ENCODE assay signal across 18 cellular contexts in genomic region chr1:162236201-162236600, GRCh38.
A peak's percentile ranks its signal among the peaks of the same experiment; 100 is the strongest.
DNase-seq lines count a peak whose midpoint lies in the region; ATAC-seq, FAIRE-seq and TF ChIP-seq lines count a peak whose summit lies in the region.
"Had no signal": no experiment of that assay in that cellular context is flagged by ENCODE, and none has a peak within 500 bp of the region (broad histone marks: within the 10 kb centered on the region; RNA-seq: fewer than 3 reads in every experiment).

No MANE protein-coding gene starts in this region.

- peaks cover 14 to 25% of the 10 kb centered on the region in 2 donors for H3K27me3 Mint-ChIP-seq in stimulated activated naive B cell treated with anti-CD40 and anti-IgM and Interleukin-4, amounts not matched to agents 10 μg/mL and 1 μg/mL and 100 μg/mL, for 72 hours

- H3K27ac ChIP-seq in right cardiac atrium (ENCODE audit: low read length), result no peak overlapping the region
- H3K27ac ChIP-seq in neutrophil, result peak overlapping the region; percentile 79
- H3K27ac ChIP-seq: SJCRH30 had no signal

- 69% methylated on average over 3 of the region's 3 CpGs for WGBS in right cardiac atrium

- H3K27ac Mint-ChIP-seq in stimulated activated naive B cell treated with anti-CD40 and anti-IgM and Interleukin-4, amounts not matched to agents 10 μg/mL and 1 μg/mL and 100 μg/mL, for 72 hours, result no peak overlapping the region

- H3K4me3 Mint-ChIP-seq in stimulated activated naive B cell treated with anti-CD40 and anti-IgM and Interleukin-4, amounts not matched to agents 10 μg/mL and 1 μg/mL and 100 μg/mL, for 72 hours, result no peak overlapping the region

- H3K9me3 Mint-ChIP-seq in stimulated activated naive B cell treated with anti-CD40 and anti-IgM and Interleukin-4, amounts not matched to agents 10 μg/mL and 1 μg/mL and 100 μg/mL, for 72 hours, result no peaks in the 10 kb centered on the region

- peak; percentile 14 for ATAC-seq in left ventricle myocardium superior
- ATAC-seq in right cardiac atrium, result no peak
- no peak for ATAC-seq in GM21529 (IDR thresholded peaks at IDR 0.05; ENCODE audit: unreplicated experiment)
- no peak for ATAC-seq in stimulated activated naive B cell treated with anti-CD40 and anti-IgM and Interleukin-4, amounts not matched to agents 10 μg/mL and 1 μg/mL and 100 μg/mL, for 72 hours (replicated peaks)

- no peaks in the 10 kb centered on the region for H3K36me3 ChIP-seq in neutrophil
- H3K36me3 ChIP-seq: HAP-1, SJCRH30 had no signal

- FAIRE-seq in GM12892 (lab: Jason Lieb, UNC), result no peak
- FAIRE-seq: HTR-8/SVneo had no signal

- no peaks in the 10 kb centered on the region for H3K4me1 Mint-ChIP-seq in stimulated activated naive B cell treated with anti-CD40 and anti-IgM and Interleukin-4, amounts not matched to agents 10 μg/mL and 1 μg/mL and 100 μg/mL, for 72 hours

- no peak for TF ChIP-seq POLR2A in GM12892 (IDR thresholded peaks at IDR 0.05; ENCODE audit: low read depth, low read length)

- no peak for TF ChIP-seq CTCF in neutrophil (IDR thresholded peaks at IDR 0.05)

- intact Hi-C loops in left ventricle myocardium superior (cut with micrococcal nuclease) (no loop called here), right cardiac atrium (cut with DNase I) (no loop called here)

- H3K4me3 ChIP-seq in right cardiac atrium (ENCODE audit: low read length) (no peak overlapping the region), neutrophil (ENCODE audit: low read depth in 1 of 2, low read length in 1 of 2) (peak overlapping the region; percentile 29 to 45)
- H3K4me3 ChIP-seq: HAP-1, SJCRH30 had no signal

- H3K27me3 ChIP-seq in right cardiac atrium (ENCODE audit: control insufficient read depth, insufficient read depth) (no peaks in the 10 kb centered on the region), neutrophil (no peaks in the 10 kb centered on the region)
- H3K27me3 ChIP-seq: SJCRH30 had no signal

- H3K4me1 ChIP-seq in right cardiac atrium (ENCODE audit: control insufficient read depth, insufficient read depth, low read length) (peaks cover 2% of the 10 kb centered on the region), neutrophil (ENCODE audit: control insufficient read depth in 1 of 2, insufficient read depth in 1 of 2, low read depth in 1 of 2, low read length in 1 of 2) (peaks cover 43 to 53% of the 10 kb centered on the region in 2 experiments)

- H3K9me3 ChIP-seq in right cardiac atrium (ENCODE audit: control insufficient read depth, low read length) (no peaks in the 10 kb centered on the region), neutrophil (no peaks in the 10 kb centered on the region)
- H3K9me3 ChIP-seq: HAP-1, SJCRH30 had no signal

- H3K36me3 Mint-ChIP-seq in stimulated activated naive B cell treated with anti-CD40 and anti-IgM and Interleukin-4, amounts not matched to agents 10 μg/mL and 1 μg/mL and 100 μg/mL, for 72 hours, result no peaks in the 10 kb centered on the region

- no peak for DNase-seq in left ventricle myocardium superior
- DNase-seq in right cardiac atrium, result no peak
- DNase-seq in iris pigment epithelial cell (ENCODE audit: low read depth), result peak; percentile 37
- no peak for DNase-seq in GM12892 (ENCODE audit: insufficient read length)
- DNase-seq in stimulated activated naive B cell treated with anti-CD40 and anti-IgM and Interleukin-4, amounts not matched to agents 10 μg/mL and 1 μg/mL and 100 μg/mL, for 72 hours, result no peak
- no peak for DNase-seq in NCI-H510A (lab: John Stamatoyannopoulos, UW)
- DNase-seq: 8988T; DMS 273 treated with DMSO at 0.1 percent for 48 hours; NCI-H1417 treated with DMSO at 0.1 percent for 48 hours; NCI-H1930; NCI-H446; NK-92 treated with Interleukin-12 subunit alpha and Interleukin-12 subunit beta, amount 100 ng/mL, for 24 hours; RPMI8226 had no signal
